ENCODE assay signal across 8 cellular contexts in the genomic region with DNA sequence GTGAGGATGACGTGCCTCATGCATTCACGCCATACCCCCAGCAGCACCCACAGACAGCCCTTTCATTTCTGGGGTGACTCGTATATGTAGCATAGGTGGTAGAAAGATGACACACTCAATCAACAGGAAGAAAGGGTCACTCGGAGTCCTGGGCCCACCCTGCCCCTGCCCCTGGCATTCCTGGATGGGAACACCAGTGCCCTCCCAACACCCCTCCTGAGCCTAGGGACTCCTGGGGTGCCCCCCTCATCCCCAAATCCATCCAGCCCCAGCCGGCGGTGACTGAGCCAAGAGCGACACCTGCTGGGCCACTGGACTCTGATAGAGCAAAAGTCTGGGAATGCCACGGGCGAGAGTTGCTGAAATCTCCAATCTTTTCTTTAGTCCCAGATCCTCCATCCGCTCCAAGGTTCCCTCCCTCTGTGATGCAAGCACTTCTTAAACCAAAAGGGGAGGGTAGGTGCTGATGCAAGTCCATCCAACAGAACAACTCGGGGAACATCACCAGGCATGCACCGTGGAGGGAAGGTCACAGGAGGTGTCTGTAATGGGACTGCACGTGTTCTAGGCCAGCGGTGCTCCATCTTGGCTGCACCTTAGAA. TPM values are rescaled to one million over a fixed set of nuclear protein-coding genes. Genes with fewer than 3 reads are reported as not detected.
A peak's percentile ranks its signal among the peaks of the same experiment; 100 is the strongest.
DNase-seq lines count a peak whose midpoint lies in the region; ATAC-seq, FAIRE-seq and TF ChIP-seq lines count a peak whose summit lies in the region.
"Had no signal": no experiment of that assay in that cellular context is flagged by ENCODE, and none has a peak within 500 bp of the region (broad histone marks: within the 10 kb centered on the region; RNA-seq: fewer than 3 reads in every experiment).

No MANE protein-coding gene starts in this region.

- H3K4me3 ChIP-seq in RWPE2 (ENCODE audit: severe bottlenecking) (no peak overlapping the region), colonic mucosa (no peak overlapping the region), left lung (no peak overlapping the region)
- no peak overlapping the region for H3K4me3 ChIP-seq in effector memory CD4-positive, alpha-beta T cell (ENCODE audit: insufficient read depth, low read depth, low read length, poor library complexity, severe bottlenecking)

- DNase-seq in GM12892 (ENCODE audit: insufficient read length) (no peak), RWPE2 (ENCODE audit: low spot score) (no peak), colonic mucosa (peak; percentile 22), left lung (no peak), superior temporal gyrus (ENCODE audit: extremely low spot score) (peak; percentile 70)
- DNase-seq in effector memory CD4-positive, alpha-beta T cell, result no peak

- H3K36me3 ChIP-seq in RWPE2 (ENCODE audit: low read depth), result no peaks in the 10 kb centered on the region
- no peaks in the 10 kb centered on the region for H3K36me3 ChIP-seq in colonic mucosa
- no peaks in the 10 kb centered on the region for H3K36me3 ChIP-seq in left lung
- no peaks in the 10 kb centered on the region for H3K36me3 ChIP-seq in effector memory CD4-positive, alpha-beta T cell (ENCODE audit: control insufficient read depth, insufficient read depth, low read length)

- H3K27me3 ChIP-seq in RWPE2 (ENCODE audit: insufficient read depth, poor library complexity, severe bottlenecking) (no peaks in the 10 kb centered on the region), colonic mucosa (no peaks in the 10 kb centered on the region), left lung (no peaks in the 10 kb centered on the region)
- no peaks in the 10 kb centered on the region for H3K27me3 ChIP-seq in effector memory CD4-positive, alpha-beta T cell (replicated peaks; ENCODE audit: control insufficient read depth, insufficient read depth, low read length, poor library complexity, severe bottlenecking)

- peak; percentile 27 for FAIRE-seq in GM12892 (lab: Jason Lieb, UNC)

- no peak for TF ChIP-seq POLR2A in GM12892 (IDR thresholded peaks at IDR 0.05; ENCODE audit: low read depth, low read length)

- H3K27ac ChIP-seq in RWPE2 (ENCODE audit: poor library complexity, severe bottlenecking) (no peak overlapping the region), colonic mucosa (no peak overlapping the region), left lung (no peak overlapping the region)
- H3K27ac ChIP-seq in effector memory CD4-positive, alpha-beta T cell (ENCODE audit: insufficient read depth, low read length, poor library complexity, severe bottlenecking), result no peak overlapping the region

- H3K9me3 ChIP-seq in RWPE2 (ENCODE audit: severe bottlenecking) (no peaks in the 10 kb centered on the region), colonic mucosa (no peaks in the 10 kb centered on the region), left lung (no peaks in the 10 kb centered on the region)
- no peaks in the 10 kb centered on the region for H3K9me3 ChIP-seq in effector memory CD4-positive, alpha-beta T cell (ENCODE audit: control insufficient read depth, low read length)

- ATAC-seq in RWPE2 (ENCODE audit: low read depth), result peak; percentile 62
- ATAC-seq in left lung, result peak; percentile 58
- no peak for ATAC-seq in GM21576 (IDR thresholded peaks at IDR 0.05; ENCODE audit: unreplicated experiment)

- TF ChIP-seq CTCF in RWPE2 (IDR thresholded peaks at IDR 0.05; ENCODE audit: poor library complexity, severe bottlenecking) (peak; percentile 93), colonic mucosa (IDR thresholded peaks at IDR 0.05) (peak; percentile 20), left lung (IDR thresholded peaks at IDR 0.05) (peak; percentile 16 to 27)

- intact Hi-C loops in colonic mucosa (cut with DNase I), result loop anchor here (5.0 to 10.0 kb wide), 3 partner anchors 177 to 360 kb away; a partner anchor contains a TSS
- intact Hi-C loops in left lung (cut with DNase I), result no loop called here

- H3K9ac ChIP-seq in colonic mucosa (ENCODE audit: low read depth in 2 of 2, low read length in 2 of 2), result no peak overlapping the region

- H3K4me1 ChIP-seq in RWPE2 (ENCODE audit: insufficient read depth, poor library complexity, severe bottlenecking), result no peaks in the 10 kb centered on the region
- H3K4me1 ChIP-seq in colonic mucosa, result no peaks in the 10 kb centered on the region
- H3K4me1 ChIP-seq in left lung, result no peaks in the 10 kb centered on the region
- no peaks in the 10 kb centered on the region for H3K4me1 ChIP-seq in effector memory CD4-positive, alpha-beta T cell (ENCODE audit: control insufficient read depth, insufficient read depth, low read length, poor library complexity, severe bottlenecking)

RNA-seq across cellular contexts. Expression of a gene that starts 31.1 kb away (rescaled TPM):
- polyA plus RNA-seq in GM12892 (2012; ENCODE audit: missing spikeins), result not detected
- under 1 TPM; 0.17 to 0.35 TPM for total RNA-seq in colonic mucosa
- total RNA-seq in left lung, result under 1 TPM; 0.65 to 0.99 TPM
- total RNA-seq: T-helper 2 cell treated with Interferon-gamma antibody and Interleukin-4, amounts not matched to agents 100 ng/mL and 5 ng/mL, for 36 hours had no signal

Comparison
In these comparisons a context has a peak if more than half of its experiments do, and no peak if none do; other contexts are left out.
1. DNase-seq: peak in colonic mucosa (single experiment) and superior temporal gyrus (single experiment); none in GM12892 (single experiment), RWPE2 (single experiment), left lung (0 of 2) and effector memory CD4-positive, alpha-beta T cell (0 of 3).
2. CTCF ChIP-seq: peak in every context shown above with its lines; median percentile 93 in RWPE2; 22 in left lung; 20 in colonic mucosa.